8 cellular contexts compared by ENCODE assay signal in genomic region chr9:33076031-33076359, GRCh38. TPM values are rescaled to one million over a fixed set of nuclear protein-coding genes. Genes with fewer than 3 reads are reported as not detected.
A peak's percentile ranks its signal among the peaks of the same experiment; 100 is the strongest.
DNase-seq lines count a peak whose midpoint lies in the region; ATAC-seq and TF ChIP-seq lines count a peak whose summit lies in the region.

No MANE protein-coding gene starts in this region.

- peaks cover 26% of the 10 kb centered on the region for H3K36me3 Mint-ChIP-seq in activated naive CD4-positive, alpha-beta T cell treated with anti-CD3 and anti-CD28 coated beads, Interleukin-2, amount 10 ng/mL, durations not matched to agents 7 days and 5 days
- peaks cover 26% of the 10 kb centered on the region for H3K36me3 Mint-ChIP-seq in WTC11

- POLR2A ChIA-PET in WTC11 (lab: Charles Lee) = interaction anchor here (1.0 to 1.7 kb wide), 3 partner anchors 50 to 74 kb away, joined by 3 to 6 read pairs (median 5); partner anchors contain the start of gene DNAJA1

- H3K36me3 ChIP-seq in sigmoid colon = peaks cover 10 to 31% (median 17%) of the 10 kb centered on the region in 4 donors

- H3K27me3 ChIP-seq in sigmoid colon = no peaks in the 10 kb centered on the region

- peaks cover 50% of the 10 kb centered on the region for H3K4me1 Mint-ChIP-seq in activated naive CD4-positive, alpha-beta T cell treated with anti-CD3 and anti-CD28 coated beads, Interleukin-2, amount 10 ng/mL, durations not matched to agents 7 days and 5 days
- peaks cover 8% of the 10 kb centered on the region for H3K4me1 Mint-ChIP-seq in WTC11

- peaks cover 0 to 20% (median 9%) of the 10 kb centered on the region in 4 donors for H3K4me1 ChIP-seq in sigmoid colon

- 1 to 2% methylated on average over 8 of the region's 8 CpGs for WGBS in sigmoid colon, 2 donors

- no peaks in the 10 kb centered on the region for H3K9me3 ChIP-seq in sigmoid colon

- H3K27ac ChIP-seq in sigmoid colon = peak overlapping the region; percentile 89 to 95 (median 90)

- CTCF ChIA-PET in activated naive CD4-positive, alpha-beta T cell treated with anti-CD3 and anti-CD28 coated beads, Interleukin-2, amount 10 ng/mL, durations not matched to agents 7 days and 5 days (lab: Charles Lee) = interaction anchor here (0.9 to 1.3 kb wide), 3 partner anchors 91 to 150 kb away, joined by 3 to 5 read pairs (median 5); partner anchors contain the start of gene B4GALT1
- CTCF ChIA-PET in WTC11 (lab: Charles Lee) = interaction anchor here (1.4 kb wide), 1 partner anchor 189 kb away, joined by 3 read pairs; no protein-coding TSS in a partner anchor

- TF ChIP-seq POLR2A in sigmoid colon (IDR thresholded peaks at IDR 0.05) = no peak

- no peak for TF ChIP-seq CTCF in WTC11 (IDR thresholded peaks at IDR 0.05)
- TF ChIP-seq CTCF in sigmoid colon (IDR thresholded peaks at IDR 0.05) = no peak

- no peaks in the 10 kb centered on the region for H3K27me3 Mint-ChIP-seq in activated naive CD4-positive, alpha-beta T cell treated with anti-CD3 and anti-CD28 coated beads, Interleukin-2, amount 10 ng/mL, durations not matched to agents 7 days and 5 days
- H3K27me3 Mint-ChIP-seq in WTC11 (ENCODE audit: low read depth) = no peaks in the 10 kb centered on the region

- ATAC-seq in WTC11 (no peak), left cardiac atrium (peak; percentile 4 to 28)

- peak overlapping the region; percentile 95 for H3K27ac Mint-ChIP-seq in activated naive CD4-positive, alpha-beta T cell treated with anti-CD3 and anti-CD28 coated beads, Interleukin-2, amount 10 ng/mL, durations not matched to agents 7 days and 5 days
- peak overlapping the region; percentile 99 for H3K27ac Mint-ChIP-seq in WTC11

- intact Hi-C loops in left cardiac atrium (cut with DNase I) (no loop called here), sigmoid colon (cut with DNase I) (loop anchor here (5.0 kb wide), 2 partner anchors 49 to 91 kb away; partner anchors contain the start of genes B4GALT1 and DNAJA1)

- H3K4me3 ChIP-seq in sigmoid colon = peak overlapping the region; percentile 62 to 80 (median 72)

- no peak for DNase-seq in activated naive CD4-positive, alpha-beta T cell treated with anti-CD3 and anti-CD28 coated beads, Interleukin-2, amount 10 ng/mL, durations not matched to agents 7 days and 5 days
- no peak for DNase-seq in activated naive CD4-positive, alpha-beta T cell (lab: John Stamatoyannopoulos, UW)
- no peak for DNase-seq in WTC11 (ENCODE audit: low spot score)
- no peak for DNase-seq in left cardiac atrium
- DNase-seq in sigmoid colon = no peak
- DNase-seq in stimulated activated CD4-positive, alpha-beta T cell treated with anti-CD3 and anti-CD28 coated beads, Interleukin-2, amount 100 ng/mL, for 24 hours = no peak
- DNase-seq in EL = no peak
- DNase-seq in COR-L47 (lab: John Stamatoyannopoulos, UW) = no peak

- TF ChIP-seq EP300 in sigmoid colon (IDR thresholded peaks at IDR 0.05) = no peak

- no peaks in the 10 kb centered on the region for H3K9me3 Mint-ChIP-seq in activated naive CD4-positive, alpha-beta T cell treated with anti-CD3 and anti-CD28 coated beads, Interleukin-2, amount 10 ng/mL, durations not matched to agents 7 days and 5 days
- H3K9me3 Mint-ChIP-seq in WTC11 = no peaks in the 10 kb centered on the region

- peak overlapping the region; percentile 88 for H3K4me3 Mint-ChIP-seq in activated naive CD4-positive, alpha-beta T cell treated with anti-CD3 and anti-CD28 coated beads, Interleukin-2, amount 10 ng/mL, durations not matched to agents 7 days and 5 days
- H3K4me3 Mint-ChIP-seq in WTC11 = peak overlapping the region; percentile 99

TF ChIP-seq in WTC11, 78 proteins besides CTCF, POLR2A, EP300 and RAD21 (continues in another document):
- TF ChIP-seq NR3C1 (CRISPR knock-in tag; conservative IDR thresholded peaks at IDR 0.05; ENCODE audit: low read depth) (no peak), SP1 (CRISPR knock-in tag; conservative IDR thresholded peaks at IDR 0.05) (no peak), ERG (CRISPR knock-in tag; IDR thresholded peaks at IDR 0.05) (no peak), ZNF416 (CRISPR knock-in tag; IDR thresholded peaks at IDR 0.05) (no peak), PREB (CRISPR knock-in tag; IDR thresholded peaks at IDR 0.05; ENCODE audit: borderline replicate concordance) (no peak), FOXP1 (CRISPR knock-in tag; IDR thresholded peaks at IDR 0.05; ENCODE audit: borderline replicate concordance) (no peak), ZBTB43 (CRISPR knock-in tag; IDR thresholded peaks at IDR 0.05) (no peak), GABPB1 (CRISPR knock-in tag; IDR thresholded peaks at IDR 0.05) (no peak), ZNF263 (CRISPR knock-in tag; IDR thresholded peaks at IDR 0.05; ENCODE audit: low read depth) (no peak), ZSCAN18 (CRISPR knock-in tag; IDR thresholded peaks at IDR 0.05) (no peak), SOX15 (CRISPR knock-in tag; IDR thresholded peaks at IDR 0.05) (no peak), TEAD1 (CRISPR knock-in tag; IDR thresholded peaks at IDR 0.05) (no peak), NR1H2 (CRISPR knock-in tag; IDR thresholded peaks at IDR 0.05) (no peak)

RNA-seq across cellular contexts. Expression of gene SMU1, which starts 0.5 kb away (rescaled TPM):
- total RNA-seq in WTC11 (2021) (23.2 to 23.3 TPM (median 23.2 TPM) in 3 replicates), left cardiac atrium (10 to 100 TPM; 14.2 to 16.7 TPM), sigmoid colon (10 to 100 TPM; 15.0 to 22.3 (median 20.1) TPM)
- polyA plus RNA-seq in sigmoid colon = 10 to 100 TPM in 2 of 3 donors, 1 to 10 TPM in 1; 8.4 to 11.9 (median 10.4) TPM

RNA-seq across cellular contexts. Expression of gene DNAJA1, which starts 50.9 kb away (rescaled TPM):
- total RNA-seq in WTC11 (2021) (74.5 to 96.5 TPM (median 95.6 TPM) in 3 replicates), left cardiac atrium (10 to 100 TPM; 75.5 to 93.2 TPM), sigmoid colon (100 to 1,000 TPM in 1 of 4 donors, 10 to 100 TPM in 3; 49.0 to 102 (median 76.6) TPM)
- 10 to 100 TPM; 59.5 to 94.6 (median 71.1) TPM for polyA plus RNA-seq in sigmoid colon
